13 cellular contexts compared by ENCODE assay signal in the genomic region with DNA sequence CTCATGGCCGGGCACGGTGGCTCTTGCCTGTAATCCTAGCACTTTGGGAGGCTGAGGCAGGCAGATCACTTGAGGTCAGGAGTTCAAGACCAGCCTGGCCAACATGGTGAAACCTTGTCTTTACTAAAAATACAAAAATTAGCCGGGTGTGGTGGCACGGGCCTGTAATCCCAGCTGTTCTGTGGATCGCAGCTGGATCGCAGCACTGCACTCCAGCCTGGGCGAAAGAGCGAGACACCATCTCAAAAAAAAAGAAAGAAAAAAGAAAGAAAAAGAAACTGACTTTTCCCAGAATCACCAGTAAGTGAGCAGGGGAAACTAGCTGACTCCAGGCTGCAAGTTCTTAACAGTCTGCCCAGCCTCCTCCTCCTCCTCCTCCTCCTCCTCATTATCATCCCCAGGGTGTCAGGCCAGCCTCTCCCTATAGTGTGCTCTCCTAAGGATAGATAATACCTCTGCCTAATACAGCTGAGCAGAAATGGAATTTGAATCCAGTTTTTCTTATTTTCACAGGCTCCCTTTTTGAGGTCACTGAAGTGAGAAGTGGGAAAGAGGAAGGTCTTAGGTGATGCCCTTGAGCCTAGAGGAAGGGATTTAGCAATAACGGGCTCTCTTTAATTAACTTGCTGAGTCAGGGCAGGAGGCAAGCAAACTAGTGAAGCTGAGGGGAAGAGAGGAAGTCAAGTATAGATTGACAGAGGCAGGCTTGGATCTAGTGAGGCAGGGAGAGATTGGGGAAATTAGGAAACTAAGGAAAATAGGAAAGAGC. TPM values are rescaled to one million over a fixed set of nuclear protein-coding genes. Genes with fewer than 3 reads are reported as not detected.
A peak's percentile ranks its signal among the peaks of the same experiment; 100 is the strongest.
DNase-seq lines count a peak whose midpoint lies in the region; ATAC-seq and TF ChIP-seq lines count a peak whose summit lies in the region.
"Had no signal": no experiment of that assay in that cellular context is flagged by ENCODE, and none has a peak within 500 bp of the region (broad histone marks: within the 10 kb centered on the region; RNA-seq: fewer than 3 reads in every experiment).

No MANE protein-coding gene starts in this region.

- H4K20me1 ChIP-seq in PC-9 (ENCODE audit: insufficient read depth) = no peaks in the 10 kb centered on the region

- no peaks in the 10 kb centered on the region for H3K27me3 ChIP-seq in HL-60 (ENCODE audit: insufficient read depth, poor library complexity, severe bottlenecking)
- H3K27me3 ChIP-seq in PC-9 (ENCODE audit: insufficient read depth, low read depth) = no peaks in the 10 kb centered on the region
- H3K27me3 ChIP-seq in heart left ventricle = no peaks in the 10 kb centered on the region
- H3K27me3 ChIP-seq in colonic mucosa = no peaks in the 10 kb centered on the region
- H3K27me3 ChIP-seq: dorsolateral prefrontal cortex had no signal

- intact Hi-C loops in PC-9 (cut with micrococcal nuclease; ENCODE audit: unreplicated experiment) = no loop called here
- intact Hi-C loops in heart left ventricle (cut with DNase I) = no loop called here
- intact Hi-C loops in sciatic nerve (cut with DNase I) = no loop called here
- intact Hi-C loops in colonic mucosa (cut with DNase I) = no loop called here

- peak overlapping the region; percentile 86 for H3K27ac ChIP-seq in HL-60 (replicated peaks)
- H3K27ac ChIP-seq in PC-9 = no peak overlapping the region
- H3K27ac ChIP-seq in heart left ventricle = peak overlapping the region in 4 of 12 donors; percentile 19 to 90 (median 30)
- no peak overlapping the region for H3K27ac ChIP-seq in caudate nucleus (ENCODE audit: low read depth, low read length)
- H3K27ac ChIP-seq in colonic mucosa = no peak overlapping the region
- H3K27ac ChIP-seq: dorsolateral prefrontal cortex had no signal

- H3K9me2 ChIP-seq in PC-9 (ENCODE audit: insufficient read depth) = no peaks in the 10 kb centered on the region

- no peaks in the 10 kb centered on the region for H3K9me3 ChIP-seq in PC-9 (ENCODE audit: insufficient read depth, low read depth)
- no peaks in the 10 kb centered on the region for H3K9me3 ChIP-seq in heart left ventricle
- no peaks in the 10 kb centered on the region for H3K9me3 ChIP-seq in colonic mucosa

- no peaks in the 10 kb centered on the region for H3F3A ChIP-seq in PC-9 (ENCODE audit: insufficient read depth, low read depth)

- H3K9ac ChIP-seq in colonic mucosa (ENCODE audit: low read depth in 2 of 2, low read length in 2 of 2) = no peak overlapping the region

- BruUV-seq in PC-9 (replicated peaks; lab: Mats Ljungman, UMichigan) = no TSS peak

- POLR2A ChIA-PET in PC-9 (lab: Charles Lee; ENCODE audit: unreplicated experiment) = no interaction called here

- no peak for TF ChIP-seq CTCF in HL-60 (IDR thresholded peaks at IDR 0.05; ENCODE audit: insufficient read depth, low read length)
- TF ChIP-seq CTCF in PC-9 (conservative IDR thresholded peaks at IDR 0.05) = no peak
- no peak for TF ChIP-seq CTCF in heart left ventricle (IDR thresholded peaks at IDR 0.05)
- no peak for TF ChIP-seq CTCF in colonic mucosa (IDR thresholded peaks at IDR 0.05)

- H3K4me2 ChIP-seq in PC-9 = 0 out of 2 replicates have a peak overlapping the region, but pooled peaks have one; percentile 29

- H3K4me3 ChIP-seq in HL-60 (replicated peaks; ENCODE audit: insufficient read depth, low read length) (no peak overlapping the region), PC-9 (no peak overlapping the region), heart left ventricle (peak overlapping the region in 1 of 12 donors; percentile 17), colonic mucosa (no peak overlapping the region)
- H3K4me3 ChIP-seq: dorsolateral prefrontal cortex, skin epidermis had no signal

- CTCF ChIA-PET in PC-9 (lab: Charles Lee) = no interaction called here

- WGBS in heart left ventricle, 4 donors = 69 to 81% (median 79%) methylated on average over 9 of the region's 9 CpGs

- ATAC-seq in heart left ventricle (peak in 3 of 4 donors; percentile 81 to 85 (median 84)), sciatic nerve (peak; percentile 79), GM21723 (IDR thresholded peaks at IDR 0.05; ENCODE audit: unreplicated experiment) (no peak)
- ATAC-seq: activated CD8-positive, alpha-beta T cell treated with anti-CD3 and anti-CD28 coated beads, Interleukin-2, amount 10 ng/mL, durations not matched to agents 7 days and 5 days; SK-N-SH treated with all-trans-retinoic acid at 6 μM for 48 hours had no signal

- H3K36me3 ChIP-seq in PC-9 (ENCODE audit: low read depth) (no peaks in the 10 kb centered on the region), heart left ventricle (no peaks in the 10 kb centered on the region), colonic mucosa (no peaks in the 10 kb centered on the region)

- H3K79me2 ChIP-seq in PC-9 (ENCODE audit: low read depth) = no peaks in the 10 kb centered on the region

- no peak for TF ChIP-seq POLR2A in heart left ventricle (IDR thresholded peaks at IDR 0.05)

- H2AFZ ChIP-seq in PC-9 = no peak overlapping the region

- H3K4me1 ChIP-seq in PC-9 (replicated peaks; ENCODE audit: insufficient read depth) = no peaks in the 10 kb centered on the region
- H3K4me1 ChIP-seq in heart left ventricle = peaks cover 0 to 18% (median 0%) of the 10 kb centered on the region in 12 donors
- no peaks in the 10 kb centered on the region for H3K4me1 ChIP-seq in colonic mucosa

- peak; percentile 76 to 92 for DNase-seq in HL-60 (ENCODE audit: low read depth in 1 of 2, low spot score in 1 of 2)
- no peak for DNase-seq in PC-9
- no peak for DNase-seq in heart left ventricle
- DNase-seq in sciatic nerve (ENCODE audit: low spot score) = no peak
- no peak for DNase-seq in caudate nucleus (lab: John Stamatoyannopoulos, UW)
- DNase-seq in T-helper 2 cell = no peak
- no peak for DNase-seq in colonic mucosa
- DNase-seq: activated CD8-positive, alpha-beta T cell treated with anti-CD3 and anti-CD28 coated beads, Interleukin-2, amount 10 ng/mL, durations not matched to agents 7 days and 5 days; dorsolateral prefrontal cortex; NCI-H345 had no signal

RNA-seq across cellular contexts. Expression of a gene that starts 11.8 kb away (rescaled TPM):
- total RNA-seq in PC-9 (2021) (29.9 and 30.7 TPM in 2 replicates), heart left ventricle (10 to 100 TPM; 29.7 to 44.2 (median 34.3) TPM), sciatic nerve (81.0 TPM), colonic mucosa (10 to 100 TPM; 30.0 to 40.0 TPM)
- 10 to 100 TPM; 10.3 to 18.2 TPM for polyA plus RNA-seq in heart left ventricle

Comparison
In these comparisons a context has a peak if more than half of its experiments do, and no peak if none do; other contexts are left out.
1. DNase-seq: peak in HL-60 (2 of 2); none in PC-9 (0 of 2), heart left ventricle (0 of 5), sciatic nerve (single experiment), caudate nucleus (0 of 61), T-helper 2 cell (0 of 5) and colonic mucosa (single experiment).